14 cellular contexts compared by ENCODE assay signal in the genomic region with DNA sequence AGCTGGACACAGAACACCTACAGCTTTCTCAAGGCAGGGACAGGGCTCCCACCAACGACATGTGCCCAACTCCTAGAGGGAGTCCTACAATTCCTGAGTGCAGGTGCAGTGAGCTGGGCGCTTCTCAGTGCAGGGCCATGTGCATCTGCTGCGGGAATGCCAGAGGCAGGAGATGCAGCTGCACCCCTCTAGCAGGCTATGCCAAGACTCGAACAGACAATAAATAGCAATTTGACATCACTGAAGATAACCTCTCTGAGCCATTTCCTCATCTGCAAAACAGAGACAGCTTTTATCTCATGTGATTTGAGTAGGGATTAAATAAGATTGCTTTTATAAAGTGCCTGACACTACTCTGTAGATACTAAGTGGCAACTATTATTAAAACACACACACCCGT. TPM values are rescaled to one million over a fixed set of nuclear protein-coding genes. Genes with fewer than 3 reads are reported as not detected.
DNase-seq lines count a peak whose midpoint lies in the region; ATAC-seq and TF ChIP-seq lines count a peak whose summit lies in the region.
"Had no signal": no experiment of that assay in that cellular context is flagged by ENCODE, and none has a peak within 500 bp of the region (broad histone marks: within the 10 kb centered on the region; RNA-seq: fewer than 3 reads in every experiment).

No MANE protein-coding gene starts in this region.

- H3K27me3 ChIP-seq in skeletal muscle satellite cell (ENCODE audit: control insufficient read depth, insufficient read depth, low read length), result no peaks in the 10 kb centered on the region
- no peaks in the 10 kb centered on the region for H3K27me3 ChIP-seq in tibial artery
- H3K27me3 ChIP-seq: hepatocyte, MG63 had no signal

- peak overlapping the region; percentile 22 for H3K4me2 ChIP-seq in skeletal muscle satellite cell (ENCODE audit: low read length)
- H3K4me2 ChIP-seq: hepatocyte had no signal

- POLR2A ChIA-PET in activated CD4-positive, alpha-beta T cell treated with anti-CD3 and anti-CD28 coated beads for 36 hours (lab: Charles Lee), result interaction anchor here (1.6 kb wide), 1 partner anchor 37 kb away, joined by 4 read pairs; no protein-coding TSS in a partner anchor

- H3K27ac Mint-ChIP-seq in activated CD4-positive, alpha-beta T cell treated with anti-CD3 and anti-CD28 coated beads for 36 hours, result peak overlapping the region; percentile 42
- no peak overlapping the region for H3K27ac Mint-ChIP-seq in activated CD4-positive, alpha-beta T cell treated with anti-CD3 and anti-CD28 coated beads, Interleukin-2, amount 10 ng/mL, durations not matched to agents 24 days and 14 days
- H3K27ac Mint-ChIP-seq: HFFc6; T-helper 1 cell treated with Interleukin-12 subunit alpha and Interleukin-12 subunit beta and Interleukin-4 antibody, amounts not matched to agents 30 μg/mL and 1 μg/mL, for 36 hours had no signal

- no peak for DNase-seq in activated CD4-positive, alpha-beta T cell treated with anti-CD3 and anti-CD28 coated beads for 36 hours
- DNase-seq in activated CD4-positive, alpha-beta T cell treated with anti-CD3 and anti-CD28 coated beads, Interleukin-2, amount 10 ng/mL, durations not matched to agents 24 days and 14 days, result no peak
- DNase-seq in NCI-H69 (lab: John Stamatoyannopoulos, UW) (peak; percentile 46), tibial artery (no peak), NCI-H510A treated with DMSO at 0.1 percent for 48 hours (lab: John Stamatoyannopoulos, UW) (no peak)
- DNase-seq: HFFc6, MG63, NCI-H524 treated with DMSO at 0.1 percent for 48 hours had no signal

- no peak for TF ChIP-seq CTCF in tibial artery (IDR thresholded peaks at IDR 0.05)

- ATAC-seq in activated CD4-positive, alpha-beta T cell treated with anti-CD3 and anti-CD28 coated beads for 36 hours, result no peak
- no peak for ATAC-seq in GM21515 (IDR thresholded peaks at IDR 0.05; ENCODE audit: unreplicated experiment)

- no peaks in the 10 kb centered on the region for H3K27me3 Mint-ChIP-seq in activated CD4-positive, alpha-beta T cell treated with anti-CD3 and anti-CD28 coated beads for 36 hours
- H3K27me3 Mint-ChIP-seq in activated CD4-positive, alpha-beta T cell treated with anti-CD3 and anti-CD28 coated beads, Interleukin-2, amount 10 ng/mL, durations not matched to agents 24 days and 14 days, result no peaks in the 10 kb centered on the region

- H3K4me1 ChIP-seq in skeletal muscle satellite cell (ENCODE audit: control insufficient read depth, insufficient read depth, low read length) (peaks cover 47% of the 10 kb centered on the region), tibial artery (peaks cover 0 to 80% (median 53%) of the 10 kb centered on the region in 4 donors)

- CTCF ChIA-PET in activated CD4-positive, alpha-beta T cell treated with anti-CD3 and anti-CD28 coated beads for 36 hours (lab: Charles Lee), result interaction anchor here (0.7 to 1.1 kb wide), 3 partner anchors 9 to 40 kb away, joined by 3 to 4 read pairs (median 3); no protein-coding TSS in a partner anchor

- peaks cover 57% of the 10 kb centered on the region for H3K4me1 Mint-ChIP-seq in activated CD4-positive, alpha-beta T cell treated with anti-CD3 and anti-CD28 coated beads for 36 hours
- H3K4me1 Mint-ChIP-seq in activated CD4-positive, alpha-beta T cell treated with anti-CD3 and anti-CD28 coated beads, Interleukin-2, amount 10 ng/mL, durations not matched to agents 24 days and 14 days, result peaks cover 50% of the 10 kb centered on the region

- H3K9me3 Mint-ChIP-seq in activated CD4-positive, alpha-beta T cell treated with anti-CD3 and anti-CD28 coated beads for 36 hours (ENCODE audit: low read depth), result no peaks in the 10 kb centered on the region
- no peaks in the 10 kb centered on the region for H3K9me3 Mint-ChIP-seq in activated CD4-positive, alpha-beta T cell treated with anti-CD3 and anti-CD28 coated beads, Interleukin-2, amount 10 ng/mL, durations not matched to agents 24 days and 14 days
- H3K9me3 Mint-ChIP-seq: HFFc6; T-helper 1 cell treated with Interleukin-12 subunit alpha and Interleukin-12 subunit beta and Interleukin-4 antibody, amounts not matched to agents 30 μg/mL and 1 μg/mL, for 36 hours had no signal

- H3K4me3 ChIP-seq in skeletal muscle satellite cell (ENCODE audit: low read length), result no peak overlapping the region
- H3K4me3 ChIP-seq in tibial artery, result no peak overlapping the region
- H3K4me3 ChIP-seq: hepatocyte, MG63, thoracic aorta had no signal

- H3K9me3 ChIP-seq in skeletal muscle satellite cell (replicated peaks; ENCODE audit: low read length), result no peaks in the 10 kb centered on the region
- H3K9me3 ChIP-seq in tibial artery, result no peaks in the 10 kb centered on the region
- H3K9me3 ChIP-seq: MG63, thoracic aorta had no signal

- intact Hi-C loops in activated CD4-positive, alpha-beta T cell treated with anti-CD3 and anti-CD28 coated beads for 36 hours (cut with DNase I, micrococcal nuclease), result no loop called here
- intact Hi-C loops in activated CD4-positive, alpha-beta T cell treated with anti-CD3 and anti-CD28 coated beads, Interleukin-2, amount 10 ng/mL, durations not matched to agents 24 days and 14 days (cut with micrococcal nuclease), result no loop called here
- intact Hi-C loops in tibial artery (cut with DNase I; ENCODE audit: low total_unique reads), result no loop called here

- H3K4me3 Mint-ChIP-seq in activated CD4-positive, alpha-beta T cell treated with anti-CD3 and anti-CD28 coated beads for 36 hours, result no peak overlapping the region
- H3K4me3 Mint-ChIP-seq in activated CD4-positive, alpha-beta T cell treated with anti-CD3 and anti-CD28 coated beads, Interleukin-2, amount 10 ng/mL, durations not matched to agents 24 days and 14 days, result no peak overlapping the region
- H3K4me3 Mint-ChIP-seq: HFFc6; T-helper 1 cell treated with Interleukin-12 subunit alpha and Interleukin-12 subunit beta and Interleukin-4 antibody, amounts not matched to agents 30 μg/mL and 1 μg/mL, for 36 hours had no signal

- H3K27ac ChIP-seq in cingulate gyrus (ENCODE audit: low read depth, low read length) (peak overlapping the region; percentile 40), tibial artery (no peak overlapping the region)
- H3K27ac ChIP-seq: hepatocyte had no signal

- H3K36me3 ChIP-seq in skeletal muscle satellite cell (ENCODE audit: insufficient read depth, low read length) (peaks cover 3% of the 10 kb centered on the region), tibial artery (no peaks in the 10 kb centered on the region)
- H3K36me3 ChIP-seq: MG63 had no signal

- H3K36me3 Mint-ChIP-seq in activated CD4-positive, alpha-beta T cell treated with anti-CD3 and anti-CD28 coated beads for 36 hours (ENCODE audit: low read depth), result peaks cover 8% of the 10 kb centered on the region
- peaks cover 18% of the 10 kb centered on the region for H3K36me3 Mint-ChIP-seq in activated CD4-positive, alpha-beta T cell treated with anti-CD3 and anti-CD28 coated beads, Interleukin-2, amount 10 ng/mL, durations not matched to agents 24 days and 14 days (ENCODE audit: low read depth)

- no peak overlapping the region for H3K9ac ChIP-seq in skeletal muscle satellite cell (ENCODE audit: low read depth, low read length)

RNA-seq across cellular contexts. Expression of a gene that starts 5.8 kb away (rescaled TPM):
- 10 to 100 TPM; 15.6 to 20.4 TPM for total RNA-seq in activated CD4-positive, alpha-beta T cell treated with anti-CD3 and anti-CD28 coated beads for 36 hours
- total RNA-seq in activated CD4-positive, alpha-beta T cell treated with anti-CD3 and anti-CD28 coated beads, Interleukin-2, amount 10 ng/mL, durations not matched to agents 24 days and 14 days, result 25.5 and 27.1 TPM in 2 replicates
- total RNA-seq in skeletal muscle satellite cell (2012; rRNA removed), result 5.3 and 5.7 TPM in 2 replicates
